Comparison of ENCODE assay signal across 9 cellular contexts in genomic region chr6:11202513-11203305, GRCh38. TPM values are rescaled to one million over a fixed set of nuclear protein-coding genes. Genes with fewer than 3 reads are reported as not detected.
DNase-seq lines count a peak whose midpoint lies in the region; ATAC-seq and TF ChIP-seq lines count a peak whose summit lies in the region.
"Had no signal": no experiment of that assay in that cellular context is flagged by ENCODE, and none has a peak within 500 bp of the region (broad histone marks: within the 10 kb centered on the region; RNA-seq: fewer than 3 reads in every experiment).

No MANE protein-coding gene starts in this region.

- H3K36me3 ChIP-seq in lower lobe of right lung (peaks cover 79% of the 10 kb centered on the region), tibial nerve (peaks cover 0 to 7% (median 0%) of the 10 kb centered on the region in 3 donors), uterus (no peaks in the 10 kb centered on the region)

- TF ChIP-seq CTCF in astrocyte of the spinal cord (IDR thresholded peaks at IDR 0.05; ENCODE audit: low read depth, low read length) (no peak), lower lobe of right lung (IDR thresholded peaks at IDR 0.05) (no peak), tibial nerve (IDR thresholded peaks at IDR 0.05) (no peak), uterus (IDR thresholded peaks at IDR 0.05) (no peak)

- no peak overlapping the region for H3K4me3 ChIP-seq in astrocyte of the spinal cord (ENCODE audit: low read depth, low read length)
- no peak overlapping the region for H3K4me3 ChIP-seq in lower lobe of right lung
- H3K4me3 ChIP-seq in tibial nerve = no peak overlapping the region
- no peak overlapping the region for H3K4me3 ChIP-seq in uterus

- H3K27ac ChIP-seq in lower lobe of right lung = peak overlapping the region; percentile 56
- peak overlapping the region; percentile 57 to 90 (median 70) for H3K27ac ChIP-seq in tibial nerve
- H3K27ac ChIP-seq in uterus = peak overlapping the region in 1 of 2 donors; percentile 46

- no peak for ATAC-seq in lower lobe of right lung

- DNase-seq in activated gamma-delta T cell treated with Interleukin-2 at 50 U/mL for 16 hours (peak; percentile 28), activated gamma-delta T cell (lab: John Stamatoyannopoulos, UW) (no peak), astrocyte of the spinal cord (ENCODE audit: low read depth, low spot score) (peak; percentile 82), lower lobe of right lung (no peak), tibial nerve (ENCODE audit: low spot score in 2 of 2) (no peak), uterus (no peak), SKM-1 treated with dmso at 0.1 percent for 144 hours (lab: John Stamatoyannopoulos, UW; ENCODE audit: unreplicated experiment) (no peak)
- no peak for DNase-seq in stimulated activated CD8-positive, alpha-beta memory T cell treated with anti-CD3 and anti-CD28 coated beads, Interleukin-4, amount 100 ng/mL, for 48 hours
- DNase-seq: Caco-2 had no signal

- intact Hi-C loops in lower lobe of right lung (cut with DNase I) (no loop called here), uterus (cut with DNase I; ENCODE audit: low total_unique reads) (no loop called here)

- 38 to 39% methylated on average over 9 of the region's 9 CpGs for WGBS in tibial nerve, 2 donors

- H3K4me1 ChIP-seq in lower lobe of right lung = peaks cover 87% of the 10 kb centered on the region
- peaks cover 4 to 76% (median 46%) of the 10 kb centered on the region in 4 donors for H3K4me1 ChIP-seq in tibial nerve
- H3K4me1 ChIP-seq in uterus = no peaks in the 10 kb centered on the region

- TF ChIP-seq POLR2A in tibial nerve (IDR thresholded peaks at IDR 0.05) (no peak), uterus (IDR thresholded peaks at IDR 0.05) (no peak)

- H3K9me3 ChIP-seq in lower lobe of right lung (no peaks in the 10 kb centered on the region), tibial nerve (no peaks in the 10 kb centered on the region), uterus (no peaks in the 10 kb centered on the region)
- H3K9me3 ChIP-seq: Caco-2 had no signal

- TF ChIP-seq EP300 in tibial nerve (IDR thresholded peaks at IDR 0.05) = peak in 1 of 2 donors; percentile 72

- in situ Hi-C loops in astrocyte of the spinal cord (cut with HindIII; ENCODE audit: low sequenced_read_pairs) = no loop called here

- H3K27me3 ChIP-seq in lower lobe of right lung (ENCODE audit: low read depth) (no peaks in the 10 kb centered on the region), tibial nerve (no peaks in the 10 kb centered on the region), uterus (no peaks in the 10 kb centered on the region)

RNA-seq across cellular contexts. Expression of gene NEDD9, which starts 29.8 kb away (rescaled TPM):
- total RNA-seq in lower lobe of right lung (127 TPM), tibial nerve (100 to 1,000 TPM; 107 to 205 (median 130) TPM), uterus (10 to 100 TPM; 36.2 to 99.1 (median 70.2) TPM)

Comparison
In these comparisons a context has a peak if more than half of its experiments do, and no peak if none do; other contexts are left out.
1. DNase-seq: peak in activated gamma-delta T cell treated with Interleukin-2 at 50 U/mL for 16 hours (single experiment) and astrocyte of the spinal cord (single experiment); none in activated gamma-delta T cell (single experiment), lower lobe of right lung (single experiment), tibial nerve (0 of 2), uterus (0 of 2), stimulated activated CD8-positive, alpha-beta memory T cell treated with anti-CD3 and anti-CD28 coated beads, Interleukin-4, amount 100 ng/mL, for 48 hours (single experiment) and SKM-1 treated with dmso at 0.1 percent for 144 hours (single experiment).